ENCODE assay signal across 15 cellular contexts in the genomic region with DNA sequence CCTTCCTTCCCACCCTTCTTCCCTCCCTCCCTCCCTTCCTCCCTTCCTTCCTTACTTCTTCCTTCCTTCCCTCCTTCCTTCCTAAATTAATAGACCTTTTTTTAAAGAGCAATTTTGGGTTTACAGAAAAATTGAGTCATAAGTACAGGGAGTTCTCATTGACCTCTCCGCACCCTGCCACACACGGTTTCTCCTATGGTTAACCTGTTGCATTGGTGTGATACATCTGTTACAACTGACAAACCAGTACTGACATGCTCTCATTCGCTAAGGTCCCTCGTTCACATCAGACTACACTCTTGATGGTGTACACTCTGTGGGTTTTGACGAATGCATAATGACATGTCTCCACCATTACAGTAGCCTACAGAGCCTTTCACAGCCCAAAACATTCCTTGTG. TPM values are rescaled to one million over a fixed set of nuclear protein-coding genes. Genes with fewer than 3 reads are reported as not detected.
DNase-seq lines count a peak whose midpoint lies in the region; ATAC-seq, FAIRE-seq and TF ChIP-seq lines count a peak whose summit lies in the region.
"Had no signal": no experiment of that assay in that cellular context is flagged by ENCODE, and none has a peak within 500 bp of the region (broad histone marks: within the 10 kb centered on the region; RNA-seq: fewer than 3 reads in every experiment).

No MANE protein-coding gene starts in this region.

- DNase-seq in HTR-8/SVneo (ENCODE audit: insufficient read length, low spot score), result no peak
- no peak for DNase-seq in RWPE2 (ENCODE audit: low spot score)
- DNase-seq in esophagus squamous epithelium (lab: John Stamatoyannopoulos, UW), result no peak
- no peak for DNase-seq in transverse colon
- DNase-seq in sigmoid colon, result no peak
- DNase-seq in lower leg skin (ENCODE audit: low spot score in 2 of 2), result no peak
- DNase-seq: ACHN, Caco-2, EL, NCI-H1105 treated with DMSO at 0.1 percent for 48 hours, NCI-H1694 treated with DMSO at 0.1 percent for 48 hours, NCI-H526 treated with DMSO at 0.1 percent for 48 hours, RPMI8226, SJCRH30 had no signal

- peaks cover 43% of the 10 kb centered on the region for H3K4me1 ChIP-seq in RWPE2 (ENCODE audit: insufficient read depth, poor library complexity, severe bottlenecking)
- H3K4me1 ChIP-seq in esophagus squamous epithelium, result peaks cover 6 to 60% (median 21%) of the 10 kb centered on the region in 3 donors
- peaks cover 0 to 16% (median 3%) of the 10 kb centered on the region in 4 donors for H3K4me1 ChIP-seq in transverse colon
- H3K4me1 ChIP-seq in sigmoid colon, result no peaks in the 10 kb centered on the region
- H3K4me1 ChIP-seq: SJCRH30 had no signal

- peak; percentile 60 for FAIRE-seq in HTR-8/SVneo (lab: Jason Lieb, UNC)

- intact Hi-C loops in esophagus squamous epithelium (cut with DNase I), result no loop called here
- intact Hi-C loops in transverse colon (cut with DNase I; ENCODE audit: low total_unique reads), result no loop called here
- intact Hi-C loops in sigmoid colon (cut with DNase I), result no loop called here
- intact Hi-C loops in lower leg skin (cut with DNase I; ENCODE audit: low total_unique reads), result no loop called here

- in situ Hi-C loops in transverse colon (cut with MboI; ENCODE audit: low pct_ligation_motif_present in 1 of 4, low pct_unique_long_range_greater_than_20kb in 1 of 4, low sequenced_read_pairs in 3 of 4), result no loop called here

- TF ChIP-seq CTCF in RWPE2 (IDR thresholded peaks at IDR 0.05; ENCODE audit: poor library complexity, severe bottlenecking) (no peak), esophagus squamous epithelium (IDR thresholded peaks at IDR 0.05) (no peak), transverse colon (IDR thresholded peaks at IDR 0.05) (no peak), sigmoid colon (IDR thresholded peaks at IDR 0.05) (no peak), lower leg skin (IDR thresholded peaks at IDR 0.05) (no peak)

- H3K27me3 ChIP-seq in RWPE2 (ENCODE audit: insufficient read depth, poor library complexity, severe bottlenecking) (no peaks in the 10 kb centered on the region), esophagus squamous epithelium (no peaks in the 10 kb centered on the region), transverse colon (peaks cover 6% of the 10 kb centered on the region), sigmoid colon (no peaks in the 10 kb centered on the region)
- H3K27me3 ChIP-seq: SJCRH30 had no signal

- H3K4me3 ChIP-seq in RWPE2 (ENCODE audit: severe bottlenecking) (no peak overlapping the region), esophagus squamous epithelium (no peak overlapping the region), transverse colon (no peak overlapping the region), sigmoid colon (no peak overlapping the region), lower leg skin (ENCODE audit: low read depth, poor library complexity, severe bottlenecking) (no peak overlapping the region)
- H3K4me3 ChIP-seq: SJCRH30 had no signal

- peak in 2 of 4 donors; percentile 16 to 20 for TF ChIP-seq POLR2A in esophagus squamous epithelium (IDR thresholded peaks at IDR 0.05)
- TF ChIP-seq POLR2A in transverse colon (IDR thresholded peaks at IDR 0.05), result no peak
- no peak for TF ChIP-seq POLR2A in sigmoid colon (IDR thresholded peaks at IDR 0.05)
- no peak for TF ChIP-seq POLR2A in lower leg skin (IDR thresholded peaks at IDR 0.05)

- WGBS in esophagus squamous epithelium, 2 donors, result 31 to 36% methylated on average over 5 of the region's 5 CpGs
- WGBS in transverse colon (ENCODE audit: low coverage in 1 of 2), 2 donors, result 70 to 81% methylated on average over 2 to 5 of the region's 5 CpGs
- 84 to 89% methylated on average over 5 of the region's 5 CpGs for WGBS in sigmoid colon, 2 donors
- WGBS in lower leg skin, 2 donors, result 53 to 60% methylated on average over 5 of the region's 5 CpGs

- H3K9me3 ChIP-seq in RWPE2 (ENCODE audit: severe bottlenecking) (no peaks in the 10 kb centered on the region), esophagus squamous epithelium (no peaks in the 10 kb centered on the region), transverse colon (no peaks in the 10 kb centered on the region), sigmoid colon (peaks cover 0 to 3% (median 0%) of the 10 kb centered on the region in 4 donors)
- H3K9me3 ChIP-seq: Caco-2, SJCRH30 had no signal

- no peaks in the 10 kb centered on the region for H3K36me3 ChIP-seq in RWPE2 (ENCODE audit: low read depth)
- H3K36me3 ChIP-seq in esophagus squamous epithelium, result no peaks in the 10 kb centered on the region
- no peaks in the 10 kb centered on the region for H3K36me3 ChIP-seq in transverse colon
- no peaks in the 10 kb centered on the region for H3K36me3 ChIP-seq in sigmoid colon
- H3K36me3 ChIP-seq: SJCRH30 had no signal

- ATAC-seq in RWPE2 (ENCODE audit: low read depth) (peak; percentile 8), GM21619 (IDR thresholded peaks at IDR 0.05; ENCODE audit: unreplicated experiment) (no peak)

- no peak for TF ChIP-seq EP300 in transverse colon (IDR thresholded peaks at IDR 0.05; ENCODE audit: low read depth)
- no peak for TF ChIP-seq EP300 in sigmoid colon (IDR thresholded peaks at IDR 0.05)

- H3K27ac ChIP-seq in RWPE2 (ENCODE audit: poor library complexity, severe bottlenecking), result peak overlapping the region; percentile 99
- peak overlapping the region; percentile 85 to 98 (median 88) for H3K27ac ChIP-seq in esophagus squamous epithelium
- H3K27ac ChIP-seq in transverse colon, result peak overlapping the region in 3 of 4 donors; percentile 5 to 49 (median 17)
- H3K27ac ChIP-seq in sigmoid colon, result no peak overlapping the region
- H3K27ac ChIP-seq: SJCRH30 had no signal

RNA-seq across cellular contexts. Expression of a gene that starts 11.6 kb away (rescaled TPM):
- total RNA-seq in esophagus squamous epithelium (100 to 1,000 TPM; 355 to 757 (median 496) TPM), transverse colon (100 to 1,000 TPM; 103 to 192 (median 127) TPM), sigmoid colon (1 to 10 TPM in 1 of 4 donors, under 1 TPM in 2, not detected in 1; 0.33 to 1.5 (median 0.36) TPM), lower leg skin (100 to 1,000 TPM; 729 to 864 (median 835) TPM)
- polyA plus RNA-seq in sigmoid colon, result 100 to 1,000 TPM in 1 of 3 donors, 10 to 100 TPM in 2; 14.4 to 104 (median 19.4) TPM

Comparison
In these comparisons a context has a peak if more than half of its experiments do, and no peak if none do; other contexts are left out.
1. H3K27ac ChIP-seq: peak in RWPE2 (single experiment), esophagus squamous epithelium (4 of 4) and transverse colon (3 of 4); none in sigmoid colon (0 of 4).
2. RNA of a gene that starts 11.6 kb away (total RNA-seq): 729 to 864 TPM in lower leg skin, 355 to 757 TPM in esophagus squamous epithelium and 103 to 192 TPM in transverse colon; 0.33 to 1.5 TPM in sigmoid colon; every median in the first group is over 10 times any median in the second.